ENCODE assay signal across 18 cellular contexts in the genomic region with DNA sequence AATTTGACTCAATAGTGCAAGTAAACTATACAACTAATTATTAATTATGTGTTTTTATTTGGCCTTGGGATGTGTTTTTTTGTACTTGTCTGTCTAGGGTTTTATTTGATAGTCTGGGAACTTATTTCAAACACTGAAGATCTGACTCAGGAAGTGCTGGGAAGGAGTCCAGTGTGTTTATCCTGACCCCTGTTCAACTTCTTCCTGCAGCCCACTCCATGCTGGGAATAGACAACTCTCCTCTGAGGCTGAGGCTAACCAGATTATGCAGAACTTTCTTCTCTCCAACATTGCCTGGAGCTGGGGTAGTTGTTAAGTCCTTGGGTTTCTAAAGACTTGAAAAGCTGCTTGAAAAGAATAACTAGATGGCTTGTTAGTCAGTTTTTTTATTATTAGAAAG. TPM values are rescaled to one million over a fixed set of nuclear protein-coding genes. Genes with fewer than 3 reads are reported as not detected.
DNase-seq lines count a peak whose midpoint lies in the region; ATAC-seq and TF ChIP-seq lines count a peak whose summit lies in the region.
"Had no signal": no experiment of that assay in that cellular context is flagged by ENCODE, and none has a peak within 500 bp of the region (broad histone marks: within the 10 kb centered on the region; RNA-seq: fewer than 3 reads in every experiment).

No MANE protein-coding gene starts in this region.

- no peaks in the 10 kb centered on the region for H3K27me3 Mint-ChIP-seq in HFFc6 (ENCODE audit: insufficient read depth)
- H3K27me3 Mint-ChIP-seq: activated naive CD8-positive, alpha-beta T cell treated with anti-CD3 and anti-CD28 coated beads, Interleukin-2, amount 50 U/mL, for 24 hours; naive B cell had no signal

- H3K27ac ChIP-seq in parathyroid adenoma: peak overlapping the region; percentile 99
- H3K27ac ChIP-seq: BLaER1 treated with 17β-estradiol and CSF1 and Interleukin-3, amounts not matched to agents 10 nM and 100 nM had no signal

- no peaks in the 10 kb centered on the region for H3K9me3 Mint-ChIP-seq in HFFc6
- H3K9me3 Mint-ChIP-seq: activated naive CD8-positive, alpha-beta T cell treated with anti-CD3 and anti-CD28 coated beads, Interleukin-2, amount 50 U/mL, for 24 hours; naive B cell had no signal

- no peaks in the 10 kb centered on the region for H3K27me3 ChIP-seq in parathyroid adenoma (ENCODE audit: control insufficient read depth, insufficient read depth, low read length)
- H3K27me3 ChIP-seq: BLaER1 treated with 17β-estradiol and CSF1 and Interleukin-3, amounts not matched to agents 10 nM and 100 nM; Peyer's patch had no signal

- no peak overlapping the region for H3K9ac ChIP-seq in parathyroid adenoma
- H3K9ac ChIP-seq: BLaER1 treated with 17β-estradiol and CSF1 and Interleukin-3, amounts not matched to agents 10 nM and 100 nM had no signal

- H3K4me3 ChIP-seq in astrocyte of the spinal cord (ENCODE audit: low read depth, low read length): no peak overlapping the region
- peak overlapping the region; percentile 34 for H3K4me3 ChIP-seq in parathyroid adenoma (ENCODE audit: low read depth, low read length)
- H3K4me3 ChIP-seq: BLaER1 treated with 17β-estradiol and CSF1 and Interleukin-3, amounts not matched to agents 10 nM and 100 nM had no signal

- in situ Hi-C loops in astrocyte of the spinal cord (cut with HindIII; ENCODE audit: low sequenced_read_pairs): no loop called here

- H3K36me3 Mint-ChIP-seq in HFFc6 (ENCODE audit: low read depth): peaks cover 8% of the 10 kb centered on the region; the same call in 1 of the 2 replicates

- H3K27ac Mint-ChIP-seq in HFFc6: peak overlapping the region; percentile 3; the same call in 1 of the 2 replicates
- H3K27ac Mint-ChIP-seq: activated naive CD8-positive, alpha-beta T cell treated with anti-CD3 and anti-CD28 coated beads, Interleukin-2, amount 50 U/mL, for 24 hours; naive B cell had no signal

- no peaks in the 10 kb centered on the region for H3K36me3 ChIP-seq in parathyroid adenoma (ENCODE audit: control insufficient read depth, insufficient read depth, low read length)

- TF ChIP-seq CTCF in HFFc6 (IDR thresholded peaks at IDR 0.05): no peak
- no peak for TF ChIP-seq CTCF in astrocyte of the spinal cord (IDR thresholded peaks at IDR 0.05; ENCODE audit: low read depth, low read length)
- no peak for TF ChIP-seq CTCF in parathyroid adenoma (IDR thresholded peaks at IDR 0.05)

- H3K4me1 Mint-ChIP-seq in HFFc6 (ENCODE audit: low read depth): peaks cover 54% of the 10 kb centered on the region

- peaks cover 47% of the 10 kb centered on the region for H3K79me2 ChIP-seq in parathyroid adenoma

- no peaks in the 10 kb centered on the region for H3K9me3 ChIP-seq in parathyroid adenoma (ENCODE audit: control insufficient read depth, low read length)
- H3K9me3 ChIP-seq: Peyer's patch had no signal

- no peak for ATAC-seq in GM21447 (IDR thresholded peaks at IDR 0.05; ENCODE audit: unreplicated experiment)
- ATAC-seq: activated naive CD8-positive, alpha-beta T cell treated with anti-CD3 and anti-CD28 coated beads, Interleukin-2, amount 50 U/mL, for 24 hours had no signal

- H2AFZ ChIP-seq in parathyroid adenoma: no peak overlapping the region

- DNase-seq in HFFc6: peak; percentile 4
- peak; percentile 77 for DNase-seq in astrocyte of the spinal cord (ENCODE audit: low read depth, low spot score)
- DNase-seq in iris pigment epithelial cell (ENCODE audit: low read depth): peak; percentile 82
- no peak for DNase-seq in MV-4-11 (lab: John Stamatoyannopoulos, UW)
- DNase-seq in activated naive CD4-positive, alpha-beta T cell (lab: John Stamatoyannopoulos, UW): no peak
- DNase-seq: activated CD4-positive, alpha-beta T cell treated with anti-CD3 and anti-CD28 coated beads, Interleukin-2, amount 50 U/mL, for 48 hours; activated naive CD8-positive, alpha-beta T cell treated with anti-CD3 and anti-CD28 coated beads, Interleukin-2, amount 50 U/mL, for 24 hours; DMS153; GOT3; MM.1S; naive B cell; NCI-H1930; NCI-H524; Peyer's patch; retina had no signal

- no peak overlapping the region for H3K4me3 Mint-ChIP-seq in HFFc6
- H3K4me3 Mint-ChIP-seq: activated naive CD8-positive, alpha-beta T cell treated with anti-CD3 and anti-CD28 coated beads, Interleukin-2, amount 50 U/mL, for 24 hours; naive B cell had no signal

- peaks cover 54% of the 10 kb centered on the region for H3K4me1 ChIP-seq in parathyroid adenoma

- H3K4me2 ChIP-seq in parathyroid adenoma (ENCODE audit: low read length): peak overlapping the region; percentile 66

RNA-seq across cellular contexts. Expression of a gene that starts 6.9 kb away (rescaled TPM):
- total RNA-seq in HFFc6 (2021; fragmentation: NEBNext Ultra II Directional; extraction: Animal tissue kit (Norgen Biotek cat#: 25700)): 10 to 100 TPM; 36.6 to 55.3 (median 43.8) TPM

RNA-seq across cellular contexts. Expression of a gene that starts 8.2 kb away (rescaled TPM):
- total RNA-seq in HFFc6 (2021; fragmentation: NEBNext Ultra II Directional; extraction: Animal tissue kit (Norgen Biotek cat#: 25700)): 1 to 10 TPM; 3.3 to 3.8 (median 3.5) TPM

RNA-seq across cellular contexts. Expression of a gene that starts 58.9 kb away (rescaled TPM):
- total RNA-seq in HFFc6 (2021; fragmentation: NEBNext Ultra II Directional; extraction: Animal tissue kit (Norgen Biotek cat#: 25700)): 10 to 100 TPM in 4 of 6 experiments, 1 to 10 TPM in 2; 8.1 to 11.3 (median 10.1) TPM

Comparison
In these comparisons a context has a peak if more than half of its experiments do, and no peak if none do; other contexts are left out.
1. DNase-seq: peak in HFFc6 (single experiment), astrocyte of the spinal cord (single experiment) and iris pigment epithelial cell (single experiment); none in MV-4-11 (single experiment) and activated naive CD4-positive, alpha-beta T cell (0 of 4).